In genomic region chrX:40539214-40540142, GRCh38 we compare ENCODE assay signal across 8 cellular contexts. TPM values are rescaled to one million over a fixed set of nuclear protein-coding genes. Genes with fewer than 3 reads are reported as not detected.
DNase-seq lines count a peak whose midpoint lies in the region; ATAC-seq, FAIRE-seq and TF ChIP-seq lines count a peak whose summit lies in the region.

No MANE protein-coding gene starts in this region.

- H3K36me3 Mint-ChIP-seq in activated T-helper 1 cell treated with anti-CD3 and anti-CD28 coated beads, Interleukin-12 subunit alpha, Interleukin-12 subunit beta, Interleukin-2, Interleukin-4 antibody, amounts not matched to agents 30 ng/mL and 10 ng/mL and 1 ng/mL, durations not matched to agents 14 hours and 24 hours and 36 hours (ENCODE audit: low read depth), result no peaks in the 10 kb centered on the region

- WGBS in right cardiac atrium, result 42% methylated on average over 20 of the region's 20 CpGs

- H3K4me3 ChIP-seq in Peyer's patch, result no peak overlapping the region
- no peak overlapping the region for H3K4me3 ChIP-seq in right cardiac atrium (ENCODE audit: low read length)
- no peak overlapping the region for H3K4me3 ChIP-seq in PC-9

- no TSS peak for BruUV-seq in PC-9 (replicated peaks; lab: Mats Ljungman, UMichigan)

- ATAC-seq in HG02870 (IDR thresholded peaks at IDR 0.05; ENCODE audit: unreplicated experiment) (peak; percentile 63), right cardiac atrium (peak; percentile 78 to 89)

- POLR2A ChIA-PET in PC-9 (lab: Charles Lee; ENCODE audit: unreplicated experiment), result no interaction called here

- H3K9me2 ChIP-seq in PC-9 (ENCODE audit: insufficient read depth), result no peaks in the 10 kb centered on the region

- H3K4me3 Mint-ChIP-seq in activated T-helper 1 cell treated with anti-CD3 and anti-CD28 coated beads, Interleukin-12 subunit alpha, Interleukin-12 subunit beta, Interleukin-2, Interleukin-4 antibody, amounts not matched to agents 30 ng/mL and 10 ng/mL and 1 ng/mL, durations not matched to agents 14 hours and 24 hours and 36 hours, result no peak overlapping the region

- FAIRE-seq in GM12892 (lab: Jason Lieb, UNC), result peak; percentile 84

- peak overlapping the region; percentile 18 for H3K27ac Mint-ChIP-seq in activated T-helper 1 cell treated with anti-CD3 and anti-CD28 coated beads, Interleukin-12 subunit alpha, Interleukin-12 subunit beta, Interleukin-2, Interleukin-4 antibody, amounts not matched to agents 30 ng/mL and 10 ng/mL and 1 ng/mL, durations not matched to agents 14 hours and 24 hours and 36 hours

- no peak for TF ChIP-seq POLR2A in GM12892 (IDR thresholded peaks at IDR 0.05; ENCODE audit: low read depth, low read length)
- no peak for TF ChIP-seq POLR2A in Peyer's patch (IDR thresholded peaks at IDR 0.05)

- peaks cover 21% of the 10 kb centered on the region for H3K27me3 Mint-ChIP-seq in activated T-helper 1 cell treated with anti-CD3 and anti-CD28 coated beads, Interleukin-12 subunit alpha, Interleukin-12 subunit beta, Interleukin-2, Interleukin-4 antibody, amounts not matched to agents 30 ng/mL and 10 ng/mL and 1 ng/mL, durations not matched to agents 14 hours and 24 hours and 36 hours (ENCODE audit: insufficient read depth)

- no peak overlapping the region for H2AFZ ChIP-seq in PC-9

- H3F3A ChIP-seq in PC-9 (ENCODE audit: insufficient read depth, low read depth), result no peaks in the 10 kb centered on the region

- H4K20me1 ChIP-seq in PC-9 (ENCODE audit: insufficient read depth), result no peaks in the 10 kb centered on the region

- no peak overlapping the region for H3K27ac ChIP-seq in Peyer's patch
- peak overlapping the region; percentile 39 for H3K27ac ChIP-seq in right cardiac atrium (ENCODE audit: low read length)
- no peak overlapping the region for H3K27ac ChIP-seq in PC-9

- CTCF ChIA-PET in PC-9 (lab: Charles Lee), result interaction anchor here (0.5 kb wide), 1 partner anchor 1209 kb away, joined by 8 read pairs; no protein-coding TSS in a partner anchor

- TF ChIP-seq CTCF in Peyer's patch (IDR thresholded peaks at IDR 0.05) (peak in 2 of 6 experiments; percentile 17 to 30), PC-9 (conservative IDR thresholded peaks at IDR 0.05) (no peak)

- no peak overlapping the region for H3K4me2 ChIP-seq in PC-9

- H3K79me2 ChIP-seq in PC-9 (ENCODE audit: low read depth), result no peaks in the 10 kb centered on the region

- H3K36me3 ChIP-seq in Peyer's patch, result no peaks in the 10 kb centered on the region
- no peaks in the 10 kb centered on the region for H3K36me3 ChIP-seq in PC-9 (ENCODE audit: low read depth)

- H3K4me1 ChIP-seq in Peyer's patch (no peaks in the 10 kb centered on the region), right cardiac atrium (ENCODE audit: control insufficient read depth, insufficient read depth, low read length) (peaks cover 2% of the 10 kb centered on the region), PC-9 (replicated peaks; ENCODE audit: insufficient read depth) (no peaks in the 10 kb centered on the region)

- H3K4me1 Mint-ChIP-seq in activated T-helper 1 cell treated with anti-CD3 and anti-CD28 coated beads, Interleukin-12 subunit alpha, Interleukin-12 subunit beta, Interleukin-2, Interleukin-4 antibody, amounts not matched to agents 30 ng/mL and 10 ng/mL and 1 ng/mL, durations not matched to agents 14 hours and 24 hours and 36 hours (ENCODE audit: low read depth), result peaks cover 23% of the 10 kb centered on the region

- H3K27me3 ChIP-seq in Peyer's patch (no peaks in the 10 kb centered on the region), right cardiac atrium (ENCODE audit: control insufficient read depth, insufficient read depth) (no peaks in the 10 kb centered on the region), PC-9 (ENCODE audit: insufficient read depth, low read depth) (no peaks in the 10 kb centered on the region)

- DNase-seq in GM12892 (ENCODE audit: insufficient read length) (no peak), Peyer's patch (peak in 2 of 3 donors; percentile 53 to 76), right cardiac atrium (peak; percentile 65 to 80 (median 72)), HuH-7.5 (ENCODE audit: low spot score) (no peak), PC-9 (no peak)
- peak; percentile 52 for DNase-seq in activated T-helper 1 cell treated with anti-CD3 and anti-CD28 coated beads, Interleukin-12 subunit alpha, Interleukin-12 subunit beta, Interleukin-2, Interleukin-4 antibody, amounts not matched to agents 30 ng/mL and 10 ng/mL and 1 ng/mL, durations not matched to agents 14 hours and 24 hours and 36 hours (ENCODE audit: low spot score)
- DNase-seq in stimulated activated CD4-positive, alpha-beta T cell treated with anti-CD3 and anti-CD28 coated beads, Interleukin-1b, Interleukin-23, amount 100 ng/mL, for 24 hours (ENCODE audit: low read depth in 4 of 4, low spot score in 1 of 4), result peak in 3 of 4 experiments; percentile 15 to 54 (median 25)

- no peaks in the 10 kb centered on the region for H3K9me3 Mint-ChIP-seq in activated T-helper 1 cell treated with anti-CD3 and anti-CD28 coated beads, Interleukin-12 subunit alpha, Interleukin-12 subunit beta, Interleukin-2, Interleukin-4 antibody, amounts not matched to agents 30 ng/mL and 10 ng/mL and 1 ng/mL, durations not matched to agents 14 hours and 24 hours and 36 hours

- intact Hi-C loops in activated T-helper 1 cell treated with anti-CD3 and anti-CD28 coated beads, Interleukin-12 subunit alpha, Interleukin-12 subunit beta, Interleukin-2, Interleukin-4 antibody, amounts not matched to agents 30 ng/mL and 10 ng/mL and 1 ng/mL, durations not matched to agents 14 hours and 24 hours and 36 hours (cut with micrococcal nuclease), result no loop called here
- intact Hi-C loops in right cardiac atrium (cut with DNase I), result no loop called here
- intact Hi-C loops in PC-9 (cut with micrococcal nuclease; ENCODE audit: unreplicated experiment), result loop anchor here (10.0 kb wide), 1 partner anchor 105 kb away; the partner anchor contains the start of gene CXorf38

- no peaks in the 10 kb centered on the region for H3K9me3 ChIP-seq in Peyer's patch
- no peaks in the 10 kb centered on the region for H3K9me3 ChIP-seq in right cardiac atrium (ENCODE audit: control insufficient read depth, low read length)
- H3K9me3 ChIP-seq in PC-9 (ENCODE audit: insufficient read depth, low read depth), result no peaks in the 10 kb centered on the region

RNA-seq across cellular contexts. Expression of gene ATP6AP2, which starts 41.3 kb away (rescaled TPM):
- polyA plus RNA-seq in GM12892 (2012; ENCODE audit: missing spikeins), result 84.2 TPM
- total RNA-seq in Peyer's patch (10 to 100 TPM; 11.6 to 76.0 (median 50.8) TPM), right cardiac atrium (10 to 100 TPM; 52.3 to 62.5 (median 62.1) TPM), PC-9 (2021) (45.5 and 49.7 TPM in 2 replicates)
- total RNA-seq in activated T-helper 1 cell treated with anti-CD3 and anti-CD28 coated beads, Interleukin-12 subunit alpha, Interleukin-12 subunit beta, Interleukin-2, Interleukin-4 antibody, amounts not matched to agents 30 ng/mL and 10 ng/mL and 1 ng/mL, durations not matched to agents 14 hours and 24 hours and 36 hours, result 65.4 and 67.1 TPM in 2 replicates
- polyA plus RNA-seq in right cardiac atrium, result 48.0 TPM

Comparison
In these comparisons a context has a peak if more than half of its experiments do, and no peak if none do; other contexts are left out.
1. DNase-seq: peak in Peyer's patch (2 of 3), activated T-helper 1 cell treated with anti-CD3 and anti-CD28 coated beads, Interleukin-12 subunit alpha, Interleukin-12 subunit beta, Interleukin-2, Interleukin-4 antibody, amounts not matched to agents 30 ng/mL and 10 ng/mL and 1 ng/mL, durations not matched to agents 14 hours and 24 hours and 36 hours (single experiment), right cardiac atrium (3 of 3) and stimulated activated CD4-positive, alpha-beta T cell treated with anti-CD3 and anti-CD28 coated beads, Interleukin-1b, Interleukin-23, amount 100 ng/mL, for 24 hours (3 of 4); none in GM12892 (single experiment), HuH-7.5 (single experiment) and PC-9 (0 of 2).